ENCODE assay signal across 20 cellular contexts in genomic region chr19:12657966-12658365, GRCh38. TPM values are rescaled to one million over a fixed set of nuclear protein-coding genes. Genes with fewer than 3 reads are reported as not detected.
"Had no signal": no experiment of that assay in that cellular context is flagged by ENCODE, and none has a peak within 500 bp of the region (broad histone marks: within the 10 kb centered on the region; RNA-seq: fewer than 3 reads in every experiment).

No MANE protein-coding gene starts in this region.

- H3K9me3 ChIP-seq: colonic mucosa, neutrophil, thyroid gland, vagina had no signal

- ATAC-seq: activated CD8-positive, alpha-beta T cell treated with anti-CD3 and anti-CD28 coated beads, Interleukin-2, amount 10 ng/mL, durations not matched to agents 7 days and 5 days; naive thymus-derived CD4-positive, alpha-beta T cell had no signal

- H3K36me3 ChIP-seq: colonic mucosa had no signal

- H3K4me1 ChIP-seq: colonic mucosa, thyroid gland, vagina had no signal

- H3K27ac ChIP-seq: cardiac muscle cell, colonic mucosa, neutrophil, thyroid gland, vagina had no signal

- H3K4me3 ChIP-seq: cardiac muscle cell, colonic mucosa, thyroid gland, vagina had no signal

- DNase-seq: activated CD4-positive, alpha-beta T cell treated with anti-CD3 and anti-CD28 coated beads for 48 hours; activated CD8-positive, alpha-beta memory T cell treated with anti-CD3 and anti-CD28 coated beads, Interleukin-2, amount 50 U/mL, for 48 hours; activated CD8-positive, alpha-beta T cell treated with anti-CD3 and anti-CD28 coated beads, Interleukin-2, amount 10 ng/mL, durations not matched to agents 7 days and 5 days; activated naive CD4-positive, alpha-beta T cell treated with anti-CD3 and anti-CD28 coated beads for 36 hours; colonic mucosa; foreskin melanocyte; head of caudate nucleus; mammary epithelial cell; naive thymus-derived CD4-positive, alpha-beta T cell; posterior cingulate gyrus; small intestine; thyroid gland had no signal

RNA-seq across cellular contexts. Expression of gene GNG14, which starts 29.8 kb away (rescaled TPM):
- total RNA-seq: activated CD8-positive, alpha-beta T cell treated with anti-CD3 and anti-CD28 coated beads, Interleukin-2, amount 10 ng/mL, durations not matched to agents 7 days and 5 days; activated naive CD4-positive, alpha-beta T cell treated with anti-CD3 and anti-CD28 coated beads for 36 hours; astrocyte; colonic mucosa; endothelial cell of umbilical vein; mammary epithelial cell; mononuclear cell; naive thymus-derived CD4-positive, alpha-beta T cell; right cardiac atrium; thyroid gland; vagina; WTC11 had no signal
